1 cellular context compared by ENCODE assay signal in the genomic region with DNA sequence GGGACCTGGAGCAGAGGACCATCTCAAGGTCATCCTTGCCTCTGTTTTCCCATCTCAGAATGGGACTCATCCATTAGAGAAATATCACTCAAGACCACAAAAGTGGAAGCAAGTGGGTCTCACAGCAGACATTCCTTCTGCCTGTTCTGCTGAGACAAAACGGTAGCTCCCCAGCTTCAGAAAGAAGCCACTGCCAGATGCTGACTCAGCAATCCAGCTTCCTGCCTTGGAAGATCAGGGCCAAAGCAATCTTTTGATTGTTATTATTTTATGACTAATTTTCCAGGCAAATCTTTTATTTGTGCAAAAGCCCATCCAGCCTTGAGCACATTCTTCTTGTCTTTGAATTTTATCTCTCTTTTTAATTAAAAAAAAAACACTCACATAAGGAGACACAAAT.
TF ChIP-seq lines count a peak whose summit lies in the region.

No MANE protein-coding gene starts in this region.

TF ChIP-seq in K562, 482 proteins besides CTCF, POLR2A, EP300 and RAD21 (continued from another document):
- TF ChIP-seq, protein P1, sequence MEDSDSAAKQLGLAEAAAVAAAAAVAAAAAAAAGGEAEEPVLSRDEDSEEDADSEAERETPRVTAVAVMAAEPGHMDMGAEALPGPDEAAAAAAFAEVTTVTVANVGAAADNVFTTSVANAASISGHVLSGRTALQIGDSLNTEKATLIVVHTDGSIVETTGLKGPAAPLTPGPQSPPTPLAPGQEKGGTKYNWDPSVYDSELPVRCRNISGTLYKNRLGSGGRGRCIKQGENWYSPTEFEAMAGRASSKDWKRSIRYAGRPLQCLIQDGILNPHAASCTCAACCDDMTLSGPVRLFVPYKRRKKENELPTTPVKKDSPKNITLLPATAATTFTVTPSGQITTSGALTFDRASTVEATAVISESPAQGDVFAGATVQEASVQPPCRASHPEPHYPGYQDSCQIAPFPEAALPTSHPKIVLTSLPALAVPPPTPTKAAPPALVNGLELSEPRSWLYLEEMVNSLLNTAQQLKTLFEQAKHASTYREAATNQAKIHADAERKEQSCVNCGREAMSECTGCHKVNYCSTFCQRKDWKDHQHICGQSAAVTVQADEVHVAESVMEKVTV (CRISPR knock-in tag; IDR thresholded peaks at IDR 0.05): no peak
- TF ChIP-seq MAFG (tag; conservative IDR thresholded peaks at IDR 0.05): peak; percentile 94
- no peak for TF ChIP-seq KLF13 (tag; IDR thresholded peaks at IDR 0.05; ENCODE audit: borderline replicate concordance, low read depth)
- TF ChIP-seq SMARCC2 (IDR thresholded peaks at IDR 0.05; ENCODE audit: low read depth): no peak
- TF ChIP-seq MECOM (CRISPR knock-in tag; IDR thresholded peaks at IDR 0.05): no peak
- TF ChIP-seq OTX1 (CRISPR knock-in tag; IDR thresholded peaks at IDR 0.05): no peak
- no peak for TF ChIP-seq HEY1 (CRISPR knock-in tag; IDR thresholded peaks at IDR 0.05; ENCODE audit: borderline replicate concordance)
- no peak for TF ChIP-seq TFAM (CRISPR knock-in tag; conservative IDR thresholded peaks at IDR 0.05)
- no peak for TF ChIP-seq MTA3 (IDR thresholded peaks at IDR 0.05; ENCODE audit: borderline replicate concordance)
- TF ChIP-seq GATAD2B (IDR thresholded peaks at IDR 0.05; ENCODE audit: borderline replicate concordance): no peak
- TF ChIP-seq, protein P2, sequence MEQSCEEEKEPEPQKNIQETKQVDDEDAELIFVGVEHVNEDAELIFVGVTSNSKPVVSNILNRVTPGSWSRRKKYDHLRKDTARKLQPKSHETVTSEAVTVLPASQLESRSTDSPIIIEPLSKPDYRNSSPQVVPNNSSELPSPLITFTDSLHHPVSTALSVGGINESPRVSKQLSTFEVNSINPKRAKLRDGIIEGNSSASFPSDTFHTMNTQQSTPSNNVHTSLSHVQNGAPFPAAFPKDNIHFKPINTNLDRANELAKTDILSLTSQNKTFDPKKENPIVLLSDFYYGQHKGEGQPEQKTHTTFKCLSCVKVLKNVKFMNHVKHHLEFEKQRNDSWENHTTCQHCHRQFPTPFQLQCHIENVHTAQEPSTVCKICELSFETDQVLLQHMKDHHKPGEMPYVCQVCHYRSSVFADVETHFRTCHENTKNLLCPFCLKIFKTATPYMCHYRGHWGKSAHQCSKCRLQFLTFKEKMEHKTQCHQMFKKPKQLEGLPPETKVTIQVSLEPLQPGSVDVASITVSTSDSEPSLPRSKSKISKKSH (CRISPR knock-in tag; IDR thresholded peaks at IDR 0.05): no peak
- no peak for TF ChIP-seq ZNF436 (CRISPR knock-in tag; IDR thresholded peaks at IDR 0.05)
- TF ChIP-seq MAFK (IDR thresholded peaks at IDR 0.05; ENCODE audit: low read length): peak; percentile 99
- TF ChIP-seq ZNF644 (tag; IDR thresholded peaks at IDR 0.05; ENCODE audit: low read depth): no peak
- TF ChIP-seq, protein P3, sequence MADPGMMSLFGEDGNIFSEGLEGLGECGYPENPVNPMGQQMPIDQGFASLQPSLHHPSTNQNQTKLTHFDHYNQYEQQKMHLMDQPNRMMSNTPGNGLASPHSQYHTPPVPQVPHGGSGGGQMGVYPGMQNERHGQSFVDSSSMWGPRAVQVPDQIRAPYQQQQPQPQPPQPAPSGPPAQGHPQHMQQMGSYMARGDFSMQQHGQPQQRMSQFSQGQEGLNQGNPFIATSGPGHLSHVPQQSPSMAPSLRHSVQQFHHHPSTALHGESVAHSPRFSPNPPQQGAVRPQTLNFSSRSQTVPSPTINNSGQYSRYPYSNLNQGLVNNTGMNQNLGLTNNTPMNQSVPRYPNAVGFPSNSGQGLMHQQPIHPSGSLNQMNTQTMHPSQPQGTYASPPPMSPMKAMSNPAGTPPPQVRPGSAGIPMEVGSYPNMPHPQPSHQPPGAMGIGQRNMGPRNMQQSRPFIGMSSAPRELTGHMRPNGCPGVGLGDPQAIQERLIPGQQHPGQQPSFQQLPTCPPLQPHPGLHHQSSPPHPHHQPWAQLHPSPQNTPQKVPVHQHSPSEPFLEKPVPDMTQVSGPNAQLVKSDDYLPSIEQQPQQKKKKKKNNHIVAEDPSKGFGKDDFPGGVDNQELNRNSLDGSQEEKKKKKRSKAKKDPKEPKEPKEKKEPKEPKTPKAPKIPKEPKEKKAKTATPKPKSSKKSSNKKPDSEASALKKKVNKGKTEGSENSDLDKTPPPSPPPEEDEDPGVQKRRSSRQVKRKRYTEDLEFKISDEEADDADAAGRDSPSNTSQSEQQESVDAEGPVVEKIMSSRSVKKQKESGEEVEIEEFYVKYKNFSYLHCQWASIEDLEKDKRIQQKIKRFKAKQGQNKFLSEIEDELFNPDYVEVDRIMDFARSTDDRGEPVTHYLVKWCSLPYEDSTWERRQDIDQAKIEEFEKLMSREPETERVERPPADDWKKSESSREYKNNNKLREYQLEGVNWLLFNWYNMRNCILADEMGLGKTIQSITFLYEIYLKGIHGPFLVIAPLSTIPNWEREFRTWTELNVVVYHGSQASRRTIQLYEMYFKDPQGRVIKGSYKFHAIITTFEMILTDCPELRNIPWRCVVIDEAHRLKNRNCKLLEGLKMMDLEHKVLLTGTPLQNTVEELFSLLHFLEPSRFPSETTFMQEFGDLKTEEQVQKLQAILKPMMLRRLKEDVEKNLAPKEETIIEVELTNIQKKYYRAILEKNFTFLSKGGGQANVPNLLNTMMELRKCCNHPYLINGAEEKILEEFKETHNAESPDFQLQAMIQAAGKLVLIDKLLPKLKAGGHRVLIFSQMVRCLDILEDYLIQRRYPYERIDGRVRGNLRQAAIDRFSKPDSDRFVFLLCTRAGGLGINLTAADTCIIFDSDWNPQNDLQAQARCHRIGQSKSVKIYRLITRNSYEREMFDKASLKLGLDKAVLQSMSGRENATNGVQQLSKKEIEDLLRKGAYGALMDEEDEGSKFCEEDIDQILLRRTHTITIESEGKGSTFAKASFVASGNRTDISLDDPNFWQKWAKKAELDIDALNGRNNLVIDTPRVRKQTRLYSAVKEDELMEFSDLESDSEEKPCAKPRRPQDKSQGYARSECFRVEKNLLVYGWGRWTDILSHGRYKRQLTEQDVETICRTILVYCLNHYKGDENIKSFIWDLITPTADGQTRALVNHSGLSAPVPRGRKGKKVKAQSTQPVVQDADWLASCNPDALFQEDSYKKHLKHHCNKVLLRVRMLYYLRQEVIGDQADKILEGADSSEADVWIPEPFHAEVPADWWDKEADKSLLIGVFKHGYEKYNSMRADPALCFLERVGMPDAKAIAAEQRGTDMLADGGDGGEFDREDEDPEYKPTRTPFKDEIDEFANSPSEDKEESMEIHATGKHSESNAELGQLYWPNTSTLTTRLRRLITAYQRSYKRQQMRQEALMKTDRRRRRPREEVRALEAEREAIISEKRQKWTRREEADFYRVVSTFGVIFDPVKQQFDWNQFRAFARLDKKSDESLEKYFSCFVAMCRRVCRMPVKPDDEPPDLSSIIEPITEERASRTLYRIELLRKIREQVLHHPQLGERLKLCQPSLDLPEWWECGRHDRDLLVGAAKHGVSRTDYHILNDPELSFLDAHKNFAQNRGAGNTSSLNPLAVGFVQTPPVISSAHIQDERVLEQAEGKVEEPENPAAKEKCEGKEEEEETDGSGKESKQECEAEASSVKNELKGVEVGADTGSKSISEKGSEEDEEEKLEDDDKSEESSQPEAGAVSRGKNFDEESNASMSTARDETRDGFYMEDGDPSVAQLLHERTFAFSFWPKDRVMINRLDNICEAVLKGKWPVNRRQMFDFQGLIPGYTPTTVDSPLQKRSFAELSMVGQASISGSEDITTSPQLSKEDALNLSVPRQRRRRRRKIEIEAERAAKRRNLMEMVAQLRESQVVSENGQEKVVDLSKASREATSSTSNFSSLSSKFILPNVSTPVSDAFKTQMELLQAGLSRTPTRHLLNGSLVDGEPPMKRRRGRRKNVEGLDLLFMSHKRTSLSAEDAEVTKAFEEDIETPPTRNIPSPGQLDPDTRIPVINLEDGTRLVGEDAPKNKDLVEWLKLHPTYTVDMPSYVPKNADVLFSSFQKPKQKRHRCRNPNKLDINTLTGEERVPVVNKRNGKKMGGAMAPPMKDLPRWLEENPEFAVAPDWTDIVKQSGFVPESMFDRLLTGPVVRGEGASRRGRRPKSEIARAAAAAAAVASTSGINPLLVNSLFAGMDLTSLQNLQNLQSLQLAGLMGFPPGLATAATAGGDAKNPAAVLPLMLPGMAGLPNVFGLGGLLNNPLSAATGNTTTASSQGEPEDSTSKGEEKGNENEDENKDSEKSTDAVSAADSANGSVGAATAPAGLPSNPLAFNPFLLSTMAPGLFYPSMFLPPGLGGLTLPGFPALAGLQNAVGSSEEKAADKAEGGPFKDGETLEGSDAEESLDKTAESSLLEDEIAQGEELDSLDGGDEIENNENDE (IDR thresholded peaks at IDR 0.05; ENCODE audit: low read depth, low read length): no peak
- TF ChIP-seq GTF2A2 (tag; IDR thresholded peaks at IDR 0.05): no peak
- TF ChIP-seq RBM14 (IDR thresholded peaks at IDR 0.05; ENCODE audit: borderline replicate concordance, insufficient read depth, low read depth, low read length): no peak
- TF ChIP-seq HNRNPUL1 (IDR thresholded peaks at IDR 0.05; ENCODE audit: low read length): no peak
- no peak for TF ChIP-seq ZSCAN32 (CRISPR knock-in tag; IDR thresholded peaks at IDR 0.05)
- TF ChIP-seq ZNF695 (CRISPR knock-in tag; IDR thresholded peaks at IDR 0.05): no peak
- no peak for TF ChIP-seq ZNF586 (CRISPR knock-in tag; conservative IDR thresholded peaks at IDR 0.05)
- no peak for TF ChIP-seq TEAD2 (tag; IDR thresholded peaks at IDR 0.05)
- TF ChIP-seq SAP30 (IDR thresholded peaks at IDR 0.05; ENCODE audit: borderline replicate concordance, insufficient read depth, low read depth, low read length, poor library complexity, severe bottlenecking): no peak
- TF ChIP-seq MEF2A (IDR thresholded peaks at IDR 0.05; ENCODE audit: control insufficient read depth, low read depth, low read length): no peak
- no peak for TF ChIP-seq COPS2 (conservative IDR thresholded peaks at IDR 0.05)
- TF ChIP-seq XRCC5 (IDR thresholded peaks at IDR 0.05; ENCODE audit: low read depth, low read length): no peak
- no peak for TF ChIP-seq STAG1 (CRISPR knock-in tag; IDR thresholded peaks at IDR 0.05; ENCODE audit: borderline replicate concordance)
- TF ChIP-seq BRF1 (IDR thresholded peaks at IDR 0.05; ENCODE audit: borderline replicate concordance, extremely low read depth, insufficient read length): no peak
- TF ChIP-seq ZZZ3 (IDR thresholded peaks at IDR 0.05): no peak
- peak; percentile 98 for TF ChIP-seq MAFF (IDR thresholded peaks at IDR 0.05; ENCODE audit: low read length)
- peak; percentile 95 for TF ChIP-seq C11orf30 (IDR thresholded peaks at IDR 0.05; ENCODE audit: low read depth)
- TF ChIP-seq RFX5 (IDR thresholded peaks at IDR 0.05; ENCODE audit: low read depth, low read length): no peak
- TF ChIP-seq NFRKB (IDR thresholded peaks at IDR 0.05; ENCODE audit: low read depth): no peak
- no peak for TF ChIP-seq TBP (optimal IDR thresholded peaks at IDR 0.05; ENCODE audit: low read depth, low read length)
- no peak for TF ChIP-seq TAF15 (IDR thresholded peaks at IDR 0.05; ENCODE audit: low read depth, low read length)
- no peak for TF ChIP-seq KLF6 (CRISPR knock-in tag; IDR thresholded peaks at IDR 0.05; ENCODE audit: borderline replicate concordance)
- TF ChIP-seq ZNF12 (CRISPR knock-in tag; IDR thresholded peaks at IDR 0.05): no peak
- TF ChIP-seq ESRRA (IDR thresholded peaks at IDR 0.05; ENCODE audit: borderline replicate concordance, low read depth): peak; percentile 42; the same call in 1 of the 2 replicates
- TF ChIP-seq ZNF316 (IDR thresholded peaks at IDR 0.05): peak; percentile 97
